In the genomic region with DNA sequence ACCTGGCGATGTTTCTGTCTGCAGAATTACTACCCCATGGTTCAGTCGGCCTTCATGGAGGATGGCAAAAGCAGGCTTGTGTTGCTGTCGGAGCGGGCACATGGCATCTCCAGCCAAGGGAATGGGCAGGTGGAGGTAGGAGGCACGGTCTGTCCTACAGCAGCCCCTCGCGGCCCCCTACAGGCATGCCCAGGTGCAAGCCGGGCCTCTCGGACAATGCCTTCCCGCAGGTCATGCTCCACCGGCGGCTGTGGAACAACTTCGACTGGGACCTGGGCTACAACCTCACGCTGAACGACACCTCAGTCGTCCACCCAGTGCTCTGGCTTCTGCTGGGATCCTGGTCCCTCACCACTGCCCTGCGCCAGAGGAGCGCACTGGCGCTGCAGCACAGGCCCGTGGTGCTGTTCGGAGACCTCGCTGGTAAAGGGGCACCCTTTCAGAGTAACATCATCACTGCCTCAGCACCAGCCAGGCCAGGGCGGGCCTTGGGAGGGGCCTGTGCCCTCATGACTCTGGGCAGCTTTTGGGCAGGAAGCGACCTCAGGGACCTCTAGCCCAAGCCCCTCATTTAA, we compare ENCODE assay signal across 21 cellular contexts. TPM values are rescaled to one million over a fixed set of nuclear protein-coding genes. Genes with fewer than 3 reads are reported as not detected.
DNase-seq lines count a peak whose midpoint lies in the region; ATAC-seq, FAIRE-seq and TF ChIP-seq lines count a peak whose summit lies in the region.
"Had no signal": no experiment of that assay in that cellular context is flagged by ENCODE, and none has a peak within 500 bp of the region (broad histone marks: within the 10 kb centered on the region; RNA-seq: fewer than 3 reads in every experiment).

No MANE protein-coding gene starts in this region.

- H3K4me1 ChIP-seq in K562 (replicated peaks in 1 of 2; ENCODE audit: control insufficient read depth in 2 of 2, insufficient read depth in 2 of 2, low read length in 2 of 2), result peaks cover 0 to 7% of the 10 kb centered on the region in 2 experiments; a peak in 1 of 5 replicates
- H3K4me1 ChIP-seq in kidney (ENCODE audit: control insufficient read depth in 1 of 2, insufficient read depth in 1 of 2, low read depth in 1 of 2, low read length in 2 of 2), result no peaks in the 10 kb centered on the region

- H3K4me3 Mint-ChIP-seq in HFFc6, result no peak overlapping the region
- no peak overlapping the region for H3K4me3 Mint-ChIP-seq in activated CD8-positive, alpha-beta T cell treated with anti-CD3 and anti-CD28 coated beads, Interleukin-2, amount 10 ng/mL, durations not matched to agents 7 days and 5 days
- H3K4me3 Mint-ChIP-seq: B cell; CD4-positive, alpha-beta memory T cell had no signal

- no peak overlapping the region for H2AFZ ChIP-seq in K562 (ENCODE audit: low read depth, low read length)

- H3K27ac ChIP-seq in K562 (ENCODE audit: extremely low read depth, low read depth, low read length) (no peak overlapping the region), kidney (ENCODE audit: low read depth in 2 of 2, low read length in 2 of 2) (no peak overlapping the region)
- H3K27ac ChIP-seq: C4-2B had no signal

- TF ChIP-seq RAD21 in K562 (CRISPR knock-in tag; conservative IDR thresholded peaks at IDR 0.05 in 1 of 2, IDR thresholded peaks at IDR 0.05 in 1 of 2), result no peak

- CTCF ChIA-PET in K562 (lab: Yijun Ruan, JAX; ENCODE audit: low intra/inter-chr PET ratio), result no interaction called here
- CTCF ChIA-PET in activated CD8-positive, alpha-beta T cell treated with anti-CD3 and anti-CD28 coated beads, Interleukin-2, amount 10 ng/mL, durations not matched to agents 7 days and 5 days (lab: Charles Lee), result no interaction called here
- CTCF ChIA-PET in HEK293T (lab: Yijun Ruan, JAX), result no interaction called here

- no peak overlapping the region for H3K27ac Mint-ChIP-seq in HFFc6
- no peak overlapping the region for H3K27ac Mint-ChIP-seq in activated CD8-positive, alpha-beta T cell treated with anti-CD3 and anti-CD28 coated beads, Interleukin-2, amount 10 ng/mL, durations not matched to agents 7 days and 5 days
- H3K27ac Mint-ChIP-seq: B cell had no signal

- H3K27me3 ChIP-seq in K562 (ENCODE audit: control insufficient read depth in 2 of 2, insufficient read depth in 2 of 2, low read length in 2 of 2), result no peaks in the 10 kb centered on the region; a peak in 1 of 5 replicates

- H4K20me1 ChIP-seq in K562 (replicated peaks; ENCODE audit: control insufficient read depth, insufficient read depth, low read length), result 0 out of 2 replicates have a peak, but pooled peaks cover 4% of the 10 kb centered on the region

- no peak for TF ChIP-seq POLR2A in K562 (conservative IDR thresholded peaks at IDR 0.05)

- WGBS in K562 (ENCODE audit: insufficient coverage, low coverage, missing lambda C conversion rate), result 79% methylated on average over 21 of the region's 24 CpGs

- POLR2A ChIA-PET in K562 (lab: Yijun Ruan, JAX), result interaction anchor here (0.6 to 1.3 kb wide), 4 partner anchors 9 to 125 kb away, joined by 3 read pairs; no protein-coding TSS in a partner anchor
- POLR2A ChIA-PET in activated CD8-positive, alpha-beta T cell treated with anti-CD3 and anti-CD28 coated beads, Interleukin-2, amount 10 ng/mL, durations not matched to agents 7 days and 5 days (lab: Charles Lee), result no interaction called here
- POLR2A ChIA-PET in HEK293T (lab: Yijun Ruan, JAX), result no interaction called here

- H3K9me3 ChIP-seq in K562 (replicated peaks; ENCODE audit: control insufficient read depth, insufficient read depth, low read depth, low read length) (no peaks in the 10 kb centered on the region), kidney (ENCODE audit: control insufficient read depth in 1 of 2, low read length in 2 of 2) (no peaks in the 10 kb centered on the region)

- no peaks in the 10 kb centered on the region for H3K9me1 ChIP-seq in K562 (ENCODE audit: control insufficient read depth, insufficient read depth, low read length)

- ATAC-seq in K562 (no peak), GM21367 (IDR thresholded peaks at IDR 0.05; ENCODE audit: unreplicated experiment) (no peak)
- no peak for ATAC-seq in activated CD8-positive, alpha-beta T cell treated with anti-CD3 and anti-CD28 coated beads, Interleukin-2, amount 10 ng/mL, durations not matched to agents 7 days and 5 days
- ATAC-seq: HepG2 had no signal

- FAIRE-seq in K562 (lab: Jason Lieb, UNC), result no peak
- no peak for FAIRE-seq in kidney (lab: Jason Lieb, UNC)
- FAIRE-seq: A204.1, D721Med, G401.6, GM12891, GM19239, H54, HepG2, HTR-8/SVneo had no signal

- TF ChIP-seq EP300 in K562 (IDR thresholded peaks at IDR 0.05; ENCODE audit: low read length), result no peak

- no peaks in the 10 kb centered on the region for H3K27me3 Mint-ChIP-seq in HFFc6 (ENCODE audit: insufficient read depth)
- no peaks in the 10 kb centered on the region for H3K27me3 Mint-ChIP-seq in activated CD8-positive, alpha-beta T cell treated with anti-CD3 and anti-CD28 coated beads, Interleukin-2, amount 10 ng/mL, durations not matched to agents 7 days and 5 days (ENCODE audit: low read depth)
- H3K27me3 Mint-ChIP-seq: B cell; CD4-positive, alpha-beta memory T cell had no signal

- H3K4me1 Mint-ChIP-seq in HFFc6 (ENCODE audit: low read depth), result no peaks in the 10 kb centered on the region
- H3K4me1 Mint-ChIP-seq in activated CD8-positive, alpha-beta T cell treated with anti-CD3 and anti-CD28 coated beads, Interleukin-2, amount 10 ng/mL, durations not matched to agents 7 days and 5 days (ENCODE audit: low read depth), result peaks cover 14% of the 10 kb centered on the region

- H3K79me2 ChIP-seq in K562 (ENCODE audit: control insufficient read depth, insufficient read depth, low read length), result no peaks in the 10 kb centered on the region

- in situ Hi-C loops in K562 (cut with MboI), result no loop called here

- TF ChIP-seq CTCF in HFFc6 (IDR thresholded peaks at IDR 0.05), result peak; percentile 11; the same call in 1 of the 2 replicates
- no peak for TF ChIP-seq CTCF in K562 (IDR thresholded peaks at IDR 0.05 in 2 of 3, conservative IDR thresholded peaks at IDR 0.05 in 1 of 3; ENCODE audit: insufficient read depth in 2 of 3, low read depth in 1 of 3, low read length in 3 of 3)
- no peak for TF ChIP-seq CTCF in kidney (IDR thresholded peaks at IDR 0.05; ENCODE audit: borderline replicate concordance, extremely low read depth, insufficient read depth)

- DNase-seq in HFFc6 (no peak), K562 (ENCODE audit: extremely low read depth in 1 of 4, low spot score in 3 of 4) (no peak), kidney (peak; percentile 69), iPS-NIHi11 (ENCODE audit: low spot score) (no peak), HEK293T (ENCODE audit: extremely low spot score) (no peak)
- DNase-seq in activated CD8-positive, alpha-beta T cell treated with anti-CD3 and anti-CD28 coated beads, Interleukin-2, amount 10 ng/mL, durations not matched to agents 7 days and 5 days, result no peak
- DNase-seq: CD4-positive, alpha-beta memory T cell; DMS153; DMS79 treated with DMSO at 0.1 percent for 48 hours; EL had no signal

- H3K9me3 Mint-ChIP-seq in HFFc6, result no peaks in the 10 kb centered on the region
- H3K9me3 Mint-ChIP-seq in activated CD8-positive, alpha-beta T cell treated with anti-CD3 and anti-CD28 coated beads, Interleukin-2, amount 10 ng/mL, durations not matched to agents 7 days and 5 days (ENCODE audit: insufficient read depth), result no peaks in the 10 kb centered on the region
- H3K9me3 Mint-ChIP-seq: CD4-positive, alpha-beta memory T cell had no signal

- H3K4me3 ChIP-seq in K562, result no peak overlapping the region
- H3K4me3 ChIP-seq in kidney (ENCODE audit: low read length in 2 of 2), result no peak overlapping the region

- peaks cover 20% of the 10 kb centered on the region for H3K36me3 Mint-ChIP-seq in HFFc6 (ENCODE audit: low read depth)
- peaks cover 52% of the 10 kb centered on the region for H3K36me3 Mint-ChIP-seq in activated CD8-positive, alpha-beta T cell treated with anti-CD3 and anti-CD28 coated beads, Interleukin-2, amount 10 ng/mL, durations not matched to agents 7 days and 5 days (ENCODE audit: low read depth)

- H3K4me2 ChIP-seq in K562 (ENCODE audit: insufficient read depth, low read length), result no peak overlapping the region

- no peak overlapping the region for H3K9ac ChIP-seq in K562 (ENCODE audit: insufficient read depth in 1 of 2, low read depth in 2 of 2, low read length in 2 of 2)
- no peak overlapping the region for H3K9ac ChIP-seq in kidney (ENCODE audit: low read length in 2 of 2)

- intact Hi-C loops in K562 (cut with micrococcal nuclease), result no loop called here
- intact Hi-C loops in kidney (cut with DNase I), result no loop called here

- no peaks in the 10 kb centered on the region; the same call in 2 of the 3 replicates for H3K36me3 ChIP-seq in K562 (ENCODE audit: control insufficient read depth, insufficient read depth, low read length)
- peaks cover 8 to 25% of the 10 kb centered on the region in 2 donors for H3K36me3 ChIP-seq in kidney (ENCODE audit: control insufficient read depth in 1 of 2, insufficient read depth in 2 of 2, low read length in 2 of 2)

- no TSS peak for BruUV-seq in K562 (replicated peaks; lab: Mats Ljungman, UMichigan)

RNA-seq across cellular contexts. Expression of a gene that starts 29.5 kb away (rescaled TPM):
- total RNA-seq in HFFc6 (2021; fragmentation: NEBNext Ultra II Directional; extraction: Animal tissue kit (Norgen Biotek cat#: 25700)), result 100 to 1,000 TPM; 332 to 418 (median 364) TPM
- 15.5 and 27.2 TPM in 2 replicates for total RNA-seq in K562 (2011; cell fraction: chromatin; rRNA removed; ENCODE audit: low replicate concordance)
- 14.7 and 15.3 TPM in 2 replicates for total RNA-seq in K562 (2011; cell fraction: nucleolus; rRNA removed)
- 23.0 and 24.2 TPM in 2 replicates for total RNA-seq in K562 (2011; cell fraction: nucleoplasm; rRNA removed)
- total RNA-seq in K562 (2014; rRNA removed), result 147 and 234 TPM in 2 replicates
- 151 and 173 TPM in 2 replicates for total RNA-seq in K562 (2014; rRNA removed; fragmentation: Illumina TruSeq; extraction: Trizol)
- 163 and 171 TPM in 2 replicates for total RNA-seq in K562 (2015; rRNA removed; fragmentation: Illumina TruSeq; extraction: Trizol)
- 257 and 270 TPM in 2 replicates for total RNA-seq in K562 (2021)
- polyA plus RNA-seq in K562 (2011; rRNA removed), result 123 and 143 TPM in 2 replicates
- polyA plus RNA-seq in K562 (2011; cell fraction: cytosol; rRNA removed), result 93.5 and 146 TPM in 2 replicates
- polyA plus RNA-seq in K562 (2011; cell fraction: nucleus; rRNA removed), result 74.4 and 83.5 TPM in 2 replicates
- 285 and 344 TPM in 2 replicates for polyA plus RNA-seq in K562 (2012)
- 185 and 221 TPM in 2 replicates for polyA plus RNA-seq in K562 (2014; fragmentation: Illumina TruSeq; extraction: Trizol)
- 10 to 100 TPM; 46.0 to 59.9 TPM for polyA plus RNA-seq in K562 (2014; fragmentation: Nextera tagmentation; extraction: Ambion mirVana)
- polyA plus RNA-seq in K562 (2014; rRNA removed), result 251 and 255 TPM in 2 replicates
- polyA minus RNA-seq in K562 (2011; rRNA and poly(A)+ RNA removed), result 49.7 and 58.2 TPM in 2 replicates
- polyA minus RNA-seq in K562 (2011; cell fraction: cytosol; rRNA and poly(A)+ RNA removed), result 37.6 and 63.5 TPM in 2 replicates
- polyA minus RNA-seq in K562 (2011; cell fraction: nucleus; rRNA and poly(A)+ RNA removed), result 13.9 and 29.2 TPM in 2 replicates
- 264 TPM for total RNA-seq in kidney
- 406 TPM for polyA plus RNA-seq in kidney (ENCODE audit: insufficient read depth, low read depth, low replicate concordance)
- 100 to 1,000 TPM; 105 TPM for total RNA-seq in activated CD8-positive, alpha-beta T cell treated with anti-CD3 and anti-CD28 coated beads, Interleukin-2, amount 10 ng/mL, durations not matched to agents 7 days and 5 days

RNA-seq across cellular contexts. Expression of a gene that starts 36.0 kb away (rescaled TPM):
- 10 to 100 TPM; 35.8 to 44.5 (median 40.5) TPM for total RNA-seq in HFFc6 (2021; fragmentation: NEBNext Ultra II Directional; extraction: Animal tissue kit (Norgen Biotek cat#: 25700))
- 7.7 and 16.2 TPM in 2 replicates for total RNA-seq in K562 (2011; cell fraction: chromatin; rRNA removed; ENCODE audit: low replicate concordance)
- 17.6 and 18.3 TPM in 2 replicates for total RNA-seq in K562 (2011; cell fraction: nucleolus; rRNA removed)
- total RNA-seq in K562 (2011; cell fraction: nucleoplasm; rRNA removed), result 12.6 TPM in 2 replicates
- total RNA-seq in K562 (2014; rRNA removed), result 5.3 and 6.0 TPM in 2 replicates
- 1.7 TPM in 2 replicates for total RNA-seq in K562 (2014; rRNA removed; fragmentation: Illumina TruSeq; extraction: Trizol)
- 3.8 and 4.1 TPM in 2 replicates for total RNA-seq in K562 (2015; rRNA removed; fragmentation: Illumina TruSeq; extraction: Trizol)
- total RNA-seq in K562 (2021), result 8.5 and 8.8 TPM in 2 replicates
- polyA plus RNA-seq in K562 (2011; rRNA removed), result 2.5 and 3.7 TPM in 2 replicates
- polyA plus RNA-seq in K562 (2011; cell fraction: cytosol; rRNA removed), result 3.8 and 8.3 TPM in 2 replicates
- 8.0 and 12.5 TPM in 2 replicates for polyA plus RNA-seq in K562 (2011; cell fraction: nucleus; rRNA removed)
- polyA plus RNA-seq in K562 (2012), result 5.9 and 18.3 TPM in 2 replicates
- 3.7 and 4.8 TPM in 2 replicates for polyA plus RNA-seq in K562 (2014; fragmentation: Illumina TruSeq; extraction: Trizol)
- polyA plus RNA-seq in K562 (2014; fragmentation: Nextera tagmentation; extraction: Ambion mirVana), result under 1 TPM; 0.21 to 0.27 TPM
- polyA plus RNA-seq in K562 (2014; rRNA removed), result 4.2 and 4.9 TPM in 2 replicates
- polyA minus RNA-seq in K562 (2011; rRNA and poly(A)+ RNA removed), result 2.5 and 3.6 TPM in 2 replicates
- polyA minus RNA-seq in K562 (2011; cell fraction: cytosol; rRNA and poly(A)+ RNA removed), result 6.9 and 13.0 TPM in 2 replicates
- polyA minus RNA-seq in K562 (2011; cell fraction: nucleus; rRNA and poly(A)+ RNA removed), result 5.7 and 6.0 TPM in 2 replicates
- 34.3 TPM for total RNA-seq in kidney
- 19.9 TPM for polyA plus RNA-seq in kidney (ENCODE audit: insufficient read depth, low read depth, low replicate concordance)
- total RNA-seq in activated CD8-positive, alpha-beta T cell treated with anti-CD3 and anti-CD28 coated beads, Interleukin-2, amount 10 ng/mL, durations not matched to agents 7 days and 5 days, result 10 to 100 TPM; 27.6 to 29.1 TPM
